In the genomic region with DNA sequence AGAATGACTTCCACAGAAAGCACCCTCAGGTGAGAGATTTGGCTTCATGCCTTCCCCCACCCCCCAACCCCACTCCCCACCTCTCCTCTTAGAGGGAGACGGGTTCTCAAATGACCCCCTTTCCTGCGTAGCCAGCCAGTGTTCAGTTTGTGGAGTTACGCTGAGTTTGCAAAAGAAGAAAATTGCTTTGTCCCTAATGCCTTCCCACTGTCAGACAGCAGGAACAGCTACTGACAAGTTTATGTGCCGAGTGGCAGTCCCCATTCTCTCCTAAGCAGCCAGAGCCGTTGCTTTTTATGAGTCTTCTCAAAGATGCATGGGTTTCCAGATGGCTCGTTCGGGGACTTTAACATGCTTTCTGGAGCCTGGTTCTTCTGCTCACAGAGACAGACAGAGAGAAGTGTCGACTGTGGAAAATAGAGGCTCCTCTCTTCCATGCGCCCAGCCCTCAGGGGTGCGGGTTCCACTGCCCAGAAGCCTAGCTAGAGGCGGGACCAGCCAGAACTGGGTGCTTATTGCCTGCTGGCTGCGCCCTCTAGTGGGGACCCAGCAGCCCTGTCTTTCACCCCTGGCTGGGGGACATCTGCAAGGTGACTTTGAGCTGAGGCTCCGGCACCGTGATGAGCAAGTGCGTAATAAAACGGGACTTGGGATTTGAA, we compare ENCODE assay signal across 8 cellular contexts.
A peak's percentile ranks its signal among the peaks of the same experiment; 100 is the strongest.
DNase-seq lines count a peak whose midpoint lies in the region; ATAC-seq and TF ChIP-seq lines count a peak whose summit lies in the region.

No MANE protein-coding gene starts in this region.

- H3K4me3 ChIP-seq in mammary epithelial cell (replicated peaks in 1 of 3; ENCODE audit: insufficient read depth in 1 of 3, low read depth in 2 of 3, low read length in 3 of 3): no peak overlapping the region

- peaks cover 2% of the 10 kb centered on the region; the same call in 1 of the 2 replicates for H3K36me3 Mint-ChIP-seq in WTC11

- BruUV-seq in mammary epithelial cell (replicated peaks; lab: Mats Ljungman, UMichigan): no TSS peak

- no peaks in the 10 kb centered on the region for H3K9me3 Mint-ChIP-seq in WTC11

- H4K20me1 ChIP-seq in mammary epithelial cell (ENCODE audit: insufficient read depth, low read length): no peaks in the 10 kb centered on the region

- H3K27me3 Mint-ChIP-seq in WTC11 (ENCODE audit: low read depth): no peaks in the 10 kb centered on the region

- H2AFZ ChIP-seq in mammary epithelial cell (ENCODE audit: low read depth, low read length): peak overlapping the region; percentile 74

- CTCF ChIA-PET in WTC11 (lab: Charles Lee) (interaction anchor here (0.5 to 3.3 kb wide), 110 partner anchors 9 to 565 kb away, joined by 3 to 107 read pairs (median 5); partner anchors contain the start of genes DYNLL2 and MRPS23), mammary epithelial cell (lab: Charles Lee; ENCODE audit: low non-redundant PET) (interaction anchor here (0.6 to 1.2 kb wide), 9 partner anchors 20 to 906 kb away, joined by 3 to 9 read pairs (median 4); no protein-coding TSS in a partner anchor)

- no peaks in the 10 kb centered on the region for H3K36me3 ChIP-seq in mammary epithelial cell (ENCODE audit: insufficient read depth, low read length)

- no peak overlapping the region for H3K27ac Mint-ChIP-seq in WTC11

- in situ Hi-C loops in mammary epithelial cell (cut with MboI; ENCODE audit: low sequenced_read_pairs in 2 of 2): no loop called here

- ATAC-seq in HG02571 (IDR thresholded peaks at IDR 0.05; ENCODE audit: unreplicated experiment) (peak; percentile 56), WTC11 (peak; percentile 99), GM18517 (IDR thresholded peaks at IDR 0.05; ENCODE audit: unreplicated experiment) (no peak)

- peak overlapping the region; percentile 22 for H3K4me2 ChIP-seq in mammary epithelial cell (ENCODE audit: insufficient read depth, low read depth, low read length)

- H3K9ac ChIP-seq in mammary epithelial cell (ENCODE audit: insufficient read depth, low read length): no peak overlapping the region

- TF ChIP-seq CTCF in WTC11 (IDR thresholded peaks at IDR 0.05): peak; percentile 91
- peak; percentile 95 for TF ChIP-seq CTCF in mammary epithelial cell (conservative IDR thresholded peaks at IDR 0.05 in 1 of 2, IDR thresholded peaks at IDR 0.05 in 1 of 2; ENCODE audit: extremely low read depth in 1 of 2, insufficient read depth in 1 of 2, low read depth in 1 of 2, low read length in 2 of 2)

- H3K4me1 ChIP-seq in mammary epithelial cell (ENCODE audit: insufficient read depth, low read length): peaks cover 25% of the 10 kb centered on the region

- H3K4me3 Mint-ChIP-seq in WTC11: no peak overlapping the region

- peaks cover 14% of the 10 kb centered on the region for H3K4me1 Mint-ChIP-seq in WTC11

- dilution Hi-C loops in mammary epithelial cell (cut with HindIII; ENCODE audit: low sequenced_read_pairs): loop anchor here (5.0 kb wide), 2 partner anchors 74 to 81 kb away; no protein-coding TSS in a partner anchor

- no peaks in the 10 kb centered on the region for H3K9me3 ChIP-seq in mammary epithelial cell (replicated peaks; ENCODE audit: insufficient read depth, low read length)

- POLR2A ChIA-PET in WTC11 (lab: Charles Lee): interaction anchor here (0.6 to 1.0 kb wide), 2 partner anchors 20 to 78 kb away, joined by 3 read pairs; no protein-coding TSS in a partner anchor

- 21% methylated on average over 11 of the region's 16 CpGs for WGBS in mammary epithelial cell (ENCODE audit: low coverage, missing lambda C conversion rate)

- H3K27ac ChIP-seq in mammary epithelial cell (ENCODE audit: insufficient read depth, low read depth, low read length): no peak overlapping the region

- no peaks in the 10 kb centered on the region for H3K27me3 ChIP-seq in mammary epithelial cell (ENCODE audit: insufficient read depth, low read length)

- intact Hi-C loops in mammary epithelial cell (cut with micrococcal nuclease): loop anchor here (1.0 to 5.0 kb wide), 7 partner anchors 74 to 540 kb away; partner anchors contain the start of gene MSI2

- no peaks in the 10 kb centered on the region for H3K79me2 ChIP-seq in mammary epithelial cell (ENCODE audit: insufficient read depth, low read length)

- DNase-seq in DMS114 treated with DMSO at 0.1 percent for 48 hours (lab: John Stamatoyannopoulos, UW; ENCODE audit: unreplicated experiment): peak; percentile 56
- peak; percentile 83 for DNase-seq in NCI-H2171 treated with DMSO at 0.1 percent for 48 hours (lab: John Stamatoyannopoulos, UW)
- peak; percentile 92 for DNase-seq in WTC11 (ENCODE audit: low spot score)
- no peak for DNase-seq in mammary epithelial cell
- peak; percentile 93 for DNase-seq in islet precursor cell
- peak; percentile 29 to 53 (median 41) for DNase-seq in stimulated activated CD4-positive, alpha-beta T cell treated with anti-CD3 and anti-CD28 coated beads, Interleukin-1b, Interleukin-23, amount 100 ng/mL, for 24 hours (ENCODE audit: low read depth in 4 of 4, low spot score in 1 of 4)

TF ChIP-seq in WTC11, 78 proteins besides CTCF, POLR2A, EP300 and RAD21:
- TF ChIP-seq ZNF416 (CRISPR knock-in tag; IDR thresholded peaks at IDR 0.05) (no peak), EMX1 (CRISPR knock-in tag; IDR thresholded peaks at IDR 0.05) (no peak), CREM (CRISPR knock-in tag; IDR thresholded peaks at IDR 0.05) (no peak), OVOL2 (CRISPR knock-in tag; IDR thresholded peaks at IDR 0.05; ENCODE audit: borderline replicate concordance) (no peak), GRHL2 (CRISPR knock-in tag; IDR thresholded peaks at IDR 0.05; ENCODE audit: insufficient replicate concordance, severe bottlenecking) (no peak), FOXP1 (CRISPR knock-in tag; IDR thresholded peaks at IDR 0.05; ENCODE audit: borderline replicate concordance) (0 out of 2 replicates have a peak, but pooled peaks have one; percentile 21), ESRRA (CRISPR knock-in tag; IDR thresholded peaks at IDR 0.05; ENCODE audit: borderline replicate concordance) (peak; percentile 94), SP1 (CRISPR knock-in tag; conservative IDR thresholded peaks at IDR 0.05) (peak; percentile 64), ZBTB21 (CRISPR knock-in tag; IDR thresholded peaks at IDR 0.05; ENCODE audit: borderline replicate concordance) (0 out of 2 replicates have a peak, but pooled peaks have one; percentile 29)
- TF ChIP-seq, protein P1, sequence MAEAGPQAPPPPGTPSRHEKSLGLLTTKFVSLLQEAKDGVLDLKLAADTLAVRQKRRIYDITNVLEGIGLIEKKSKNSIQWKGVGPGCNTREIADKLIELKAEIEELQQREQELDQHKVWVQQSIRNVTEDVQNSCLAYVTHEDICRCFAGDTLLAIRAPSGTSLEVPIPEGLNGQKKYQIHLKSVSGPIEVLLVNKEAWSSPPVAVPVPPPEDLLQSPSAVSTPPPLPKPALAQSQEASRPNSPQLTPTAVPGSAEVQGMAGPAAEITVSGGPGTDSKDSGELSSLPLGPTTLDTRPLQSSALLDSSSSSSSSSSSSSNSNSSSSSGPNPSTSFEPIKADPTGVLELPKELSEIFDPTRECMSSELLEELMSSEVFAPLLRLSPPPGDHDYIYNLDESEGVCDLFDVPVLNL (CRISPR knock-in tag; IDR thresholded peaks at IDR 0.05; ENCODE audit: borderline replicate concordance, low read depth): no peak
TF ChIP-seq in WTC11: peak in this region for 4.
